16 cellular contexts compared by ENCODE assay signal in the genomic region with DNA sequence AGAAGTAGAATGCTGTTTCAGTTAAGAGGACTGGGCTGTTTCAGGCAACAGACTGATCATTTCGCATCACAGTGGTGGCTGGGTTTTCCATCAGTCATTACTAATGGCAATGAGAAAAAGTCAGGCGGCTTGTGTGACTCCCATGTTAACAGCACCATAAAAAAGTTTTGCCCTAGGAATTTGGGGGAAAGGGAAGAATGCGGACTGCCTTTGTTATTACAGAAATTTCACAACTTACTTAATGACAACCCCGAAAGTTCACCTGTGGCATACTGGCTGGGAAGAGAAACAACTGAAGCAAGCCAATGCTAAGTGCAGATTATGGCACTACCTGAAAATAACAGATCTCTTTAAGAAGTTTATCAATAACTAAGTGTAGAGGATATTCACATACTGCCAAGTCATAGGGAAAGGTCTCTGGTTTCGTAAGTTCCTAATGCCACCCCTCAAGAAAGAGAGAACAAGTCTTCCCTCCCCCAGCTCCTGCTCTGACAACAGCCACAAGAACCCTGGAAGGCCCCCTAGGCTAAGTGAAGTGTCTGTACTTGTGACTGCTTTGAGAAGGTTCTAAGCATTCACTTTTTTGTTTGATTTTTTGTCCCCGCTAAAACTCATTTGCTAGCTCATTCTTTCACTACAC. TPM values are rescaled to one million over a fixed set of nuclear protein-coding genes. Genes with fewer than 3 reads are reported as not detected.
A peak's percentile ranks its signal among the peaks of the same experiment; 100 is the strongest.
DNase-seq lines count a peak whose midpoint lies in the region; ATAC-seq and TF ChIP-seq lines count a peak whose summit lies in the region.
"Had no signal": no experiment of that assay in that cellular context is flagged by ENCODE, and none has a peak within 500 bp of the region (broad histone marks: within the 10 kb centered on the region; RNA-seq: fewer than 3 reads in every experiment).

No MANE protein-coding gene starts in this region.

- H3K4me1 ChIP-seq in colonic mucosa: no peaks in the 10 kb centered on the region

- no peaks in the 10 kb centered on the region for H3K27me3 ChIP-seq in HL-60 (ENCODE audit: insufficient read depth, poor library complexity, severe bottlenecking)
- H3K27me3 ChIP-seq in colonic mucosa: no peaks in the 10 kb centered on the region

- ATAC-seq in GM19395 (IDR thresholded peaks at IDR 0.05; ENCODE audit: unreplicated experiment): peak; percentile 83
- ATAC-seq in HG02798 (IDR thresholded peaks at IDR 0.05; ENCODE audit: poor library complexity, unreplicated experiment): peak; percentile 57
- no peak for ATAC-seq in memory B cell (ENCODE audit: low read depth)
- ATAC-seq: HCT116 had no signal

- no peak for TF ChIP-seq CTCF in HL-60 (IDR thresholded peaks at IDR 0.05; ENCODE audit: insufficient read depth, low read length)
- no peak for TF ChIP-seq CTCF in colonic mucosa (IDR thresholded peaks at IDR 0.05)

- intact Hi-C loops in colonic mucosa (cut with DNase I): no loop called here

- H3K4me3 ChIP-seq in HL-60 (replicated peaks; ENCODE audit: insufficient read depth, low read length): no peak overlapping the region
- H3K4me3 ChIP-seq in colonic mucosa: no peak overlapping the region

- DNase-seq in HL-60 (ENCODE audit: low read depth in 1 of 2, low spot score in 1 of 2) (peak in 1 of 2 experiments; percentile 53), memory B cell (ENCODE audit: low spot score in 2 of 2) (no peak), colonic mucosa (no peak), NCI-H226 (no peak), SK-N-DZ (ENCODE audit: low spot score) (no peak), T-helper 1 cell (no peak)
- DNase-seq: activated CD4-positive, alpha-beta T cell treated with anti-CD3 and anti-CD28 coated beads for 1 hour; activated T-cell treated with anti-CD3 and anti-CD28 coated beads, Interleukin-2, amount 50 U/mL, for 1 hour; amygdala; C1 segment of cervical spinal cord; foreskin fibroblast; NCI-H146; NCI-H748 treated with DMSO at 0.1 percent for 48 hours had no signal

- no peaks in the 10 kb centered on the region for H3K9me3 Mint-ChIP-seq in memory B cell

- no peak overlapping the region for H3K4me3 Mint-ChIP-seq in memory B cell

- H3K27ac ChIP-seq in HL-60 (replicated peaks) (peak overlapping the region; percentile 33), colonic mucosa (no peak overlapping the region)

- no peak overlapping the region for H3K9ac ChIP-seq in colonic mucosa (ENCODE audit: low read depth in 2 of 2, low read length in 2 of 2)

- no peaks in the 10 kb centered on the region for H3K9me3 ChIP-seq in colonic mucosa

- H3K36me3 Mint-ChIP-seq in memory B cell: peaks cover 40% of the 10 kb centered on the region

- peaks cover 5% of the 10 kb centered on the region for H3K36me3 ChIP-seq in colonic mucosa

- peak overlapping the region; percentile 78 for H3K27ac Mint-ChIP-seq in memory B cell

- H3K27me3 Mint-ChIP-seq in memory B cell: no peaks in the 10 kb centered on the region

- peaks cover 7% of the 10 kb centered on the region for H3K4me1 Mint-ChIP-seq in memory B cell

RNA-seq across cellular contexts. Expression of a gene that starts 40.5 kb away (rescaled TPM):
- 10 to 100 TPM in 1 of 2 donors, 1 to 10 TPM in 1; 8.8 to 12.0 TPM for total RNA-seq in colonic mucosa
- 0.93 and 1.3 TPM in 2 replicates for polyA plus RNA-seq in SK-N-DZ (2014; cell fraction: cytosol; rRNA removed)
- 0.47 and 0.91 TPM in 2 replicates for polyA plus RNA-seq in SK-N-DZ (2014; cell fraction: nucleus; rRNA removed)
